In the genomic region with DNA sequence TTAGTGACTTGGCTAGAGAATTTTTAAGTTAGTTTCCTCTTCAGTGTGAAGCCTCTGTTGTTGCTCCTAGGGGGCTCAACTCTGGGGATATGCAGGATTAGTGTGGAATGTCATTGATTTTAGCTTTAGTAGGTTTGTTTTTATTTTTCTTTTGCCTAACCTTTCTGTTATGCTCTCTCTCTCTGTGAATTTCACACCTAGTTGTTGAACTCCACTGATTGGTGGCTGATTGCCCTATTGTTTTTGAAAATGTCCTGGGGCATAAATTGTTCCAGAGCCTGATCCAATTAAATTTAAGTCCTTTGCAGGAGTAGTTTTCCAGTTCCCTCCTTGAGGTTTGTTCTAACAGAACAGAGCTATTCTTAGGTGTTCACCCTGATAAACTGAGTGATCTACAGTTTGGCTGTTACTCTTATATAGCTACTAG, we compare ENCODE assay signal across 24 cellular contexts.
DNase-seq lines count a peak whose midpoint lies in the region; ATAC-seq and TF ChIP-seq lines count a peak whose summit lies in the region.
"Had no signal": no experiment of that assay in that cellular context is flagged by ENCODE, and none has a peak within 500 bp of the region (broad histone marks: within the 10 kb centered on the region; RNA-seq: fewer than 3 reads in every experiment).

No MANE protein-coding gene starts in this region.

- H3K27me3 ChIP-seq in iPS DF 6.9 (ENCODE audit: control insufficient read depth, insufficient read depth, low read length): no peaks in the 10 kb centered on the region
- H3K27me3 ChIP-seq: vagina had no signal

- no peaks in the 10 kb centered on the region for H3K9me3 ChIP-seq in iPS DF 6.9 (ENCODE audit: control insufficient read depth, insufficient read depth, low read length)
- H3K9me3 ChIP-seq: vagina had no signal

- H3K36me3 Mint-ChIP-seq in HFFc6 (ENCODE audit: low read depth) (no peaks in the 10 kb centered on the region), WTC11 (no peaks in the 10 kb centered on the region), progenitor cell of endocrine pancreas (ENCODE audit: insufficient read depth) (no peaks in the 10 kb centered on the region)
- H3K36me3 Mint-ChIP-seq: activated naive CD4-positive, alpha-beta T cell treated with anti-CD3 and anti-CD28 coated beads, Interleukin-2, amount 10 ng/mL, durations not matched to agents 7 days and 5 days; CD4-positive, alpha-beta memory T cell; stimulated activated effector memory CD8-positive, alpha-beta T cell treated with anti-CD3 and anti-CD28 coated beads, Interleukin-12 subunit alpha, Interleukin-12 subunit beta, amount 100 ng/mL, for 72 hours had no signal

- H3K27ac Mint-ChIP-seq in HFFc6 (peak overlapping the region; percentile 20), WTC11 (peak overlapping the region; percentile 94), progenitor cell of endocrine pancreas (peak overlapping the region; percentile 31)
- H3K27ac Mint-ChIP-seq: activated CD4-positive, alpha-beta T cell treated with anti-CD3 and anti-CD28 coated beads for 36 hours; activated naive CD4-positive, alpha-beta T cell treated with anti-CD3 and anti-CD28 coated beads, Interleukin-2, amount 10 ng/mL, durations not matched to agents 7 days and 5 days; CD4-positive, alpha-beta memory T cell; nephron; stimulated activated effector memory CD8-positive, alpha-beta T cell treated with anti-CD3 and anti-CD28 coated beads, Interleukin-12 subunit alpha, Interleukin-12 subunit beta, amount 100 ng/mL, for 72 hours had no signal

- no peaks in the 10 kb centered on the region for H3K4me1 ChIP-seq in iPS DF 6.9 (ENCODE audit: control insufficient read depth, insufficient read depth, low read length)
- H3K4me1 ChIP-seq: vagina had no signal

- H3K36me3 ChIP-seq in iPS DF 6.9 (ENCODE audit: control insufficient read depth, insufficient read depth, low read length): no peaks in the 10 kb centered on the region
- H3K36me3 ChIP-seq: vagina had no signal

- no peak for DNase-seq in HFFc6
- DNase-seq in WTC11 (ENCODE audit: low spot score): no peak
- peak; percentile 11 for DNase-seq in iPS DF 6.9 (ENCODE audit: low read depth, low spot score)
- DNase-seq in progenitor cell of endocrine pancreas (ENCODE audit: low spot score, unreplicated experiment): no peak
- DNase-seq in pons (ENCODE audit: low spot score): no peak
- no peak for DNase-seq in Ammon's horn (ENCODE audit: low spot score)
- DNase-seq in NCI-H774 (lab: John Stamatoyannopoulos, UW): no peak
- DNase-seq: activated CD4-positive, alpha-beta T cell treated with anti-CD3 and anti-CD28 coated beads for 36 hours; activated naive CD4-positive, alpha-beta T cell treated with anti-CD3 and anti-CD28 coated beads, Interleukin-2, amount 10 ng/mL, durations not matched to agents 7 days and 5 days; activated T-cell treated with anti-CD3 and anti-CD28 coated beads, Interleukin-2, amount 50 U/mL, for 48 hours; CD4-positive, alpha-beta memory T cell; DMS153; erythroblast; hippocampal formation; NCI-H1105; NCI-H2029; NCI-H345; posterior cingulate gyrus had no signal

- CTCF ChIA-PET in WTC11 (lab: Charles Lee): interaction anchor here (1.2 kb wide), 1 partner anchor 31 kb away, joined by 3 read pairs; no protein-coding TSS in a partner anchor

- POLR2A ChIA-PET in WTC11 (lab: Charles Lee): no interaction called here

- H3K4me3 ChIP-seq in iPS DF 6.9 (ENCODE audit: low read length): no peak overlapping the region
- H3K4me3 ChIP-seq: vagina had no signal

- peak; percentile 91 for ATAC-seq in WTC11
- ATAC-seq: activated CD4-positive, alpha-beta T cell treated with anti-CD3 and anti-CD28 coated beads for 36 hours; HepG2; Panc1; stimulated activated effector memory CD8-positive, alpha-beta T cell treated with anti-CD3 and anti-CD28 coated beads, Interleukin-12 subunit alpha, Interleukin-12 subunit beta, amount 100 ng/mL, for 72 hours had no signal

- no peak overlapping the region for H3K27ac ChIP-seq in iPS DF 6.9 (ENCODE audit: low read length)
- H3K27ac ChIP-seq: vagina had no signal

- H3K4me3 Mint-ChIP-seq in HFFc6 (no peak overlapping the region), WTC11 (peak overlapping the region; percentile 41), progenitor cell of endocrine pancreas (ENCODE audit: low read depth) (no peak overlapping the region)
- H3K4me3 Mint-ChIP-seq: activated CD4-positive, alpha-beta T cell treated with anti-CD3 and anti-CD28 coated beads for 36 hours; activated naive CD4-positive, alpha-beta T cell treated with anti-CD3 and anti-CD28 coated beads, Interleukin-2, amount 10 ng/mL, durations not matched to agents 7 days and 5 days; CD4-positive, alpha-beta memory T cell; central memory CD8-positive, alpha-beta T cell; nephron; stimulated activated effector memory CD8-positive, alpha-beta T cell treated with anti-CD3 and anti-CD28 coated beads, Interleukin-12 subunit alpha, Interleukin-12 subunit beta, amount 100 ng/mL, for 72 hours had no signal

- H3K4me1 Mint-ChIP-seq in HFFc6 (ENCODE audit: low read depth): peaks cover 31% of the 10 kb centered on the region
- peaks cover 44% of the 10 kb centered on the region for H3K4me1 Mint-ChIP-seq in WTC11
- H3K4me1 Mint-ChIP-seq in progenitor cell of endocrine pancreas (ENCODE audit: low read depth): peaks cover 11% of the 10 kb centered on the region
- H3K4me1 Mint-ChIP-seq: activated CD4-positive, alpha-beta T cell treated with anti-CD3 and anti-CD28 coated beads for 36 hours; activated naive CD4-positive, alpha-beta T cell treated with anti-CD3 and anti-CD28 coated beads, Interleukin-2, amount 10 ng/mL, durations not matched to agents 7 days and 5 days; CD4-positive, alpha-beta memory T cell; central memory CD8-positive, alpha-beta T cell; nephron; stimulated activated effector memory CD8-positive, alpha-beta T cell treated with anti-CD3 and anti-CD28 coated beads, Interleukin-12 subunit alpha, Interleukin-12 subunit beta, amount 100 ng/mL, for 72 hours had no signal

- H3K9me3 Mint-ChIP-seq in HFFc6: no peaks in the 10 kb centered on the region
- H3K9me3 Mint-ChIP-seq in WTC11: no peaks in the 10 kb centered on the region
- H3K9me3 Mint-ChIP-seq in progenitor cell of endocrine pancreas (ENCODE audit: low read depth): no peaks in the 10 kb centered on the region
- H3K9me3 Mint-ChIP-seq: activated naive CD4-positive, alpha-beta T cell treated with anti-CD3 and anti-CD28 coated beads, Interleukin-2, amount 10 ng/mL, durations not matched to agents 7 days and 5 days; nephron had no signal

- H3K27me3 Mint-ChIP-seq in HFFc6 (ENCODE audit: insufficient read depth) (no peaks in the 10 kb centered on the region; the same call in 1 of the 2 replicates), WTC11 (ENCODE audit: low read depth) (no peaks in the 10 kb centered on the region), progenitor cell of endocrine pancreas (no peaks in the 10 kb centered on the region)
- H3K27me3 Mint-ChIP-seq: activated CD4-positive, alpha-beta T cell treated with anti-CD3 and anti-CD28 coated beads for 36 hours; activated naive CD4-positive, alpha-beta T cell treated with anti-CD3 and anti-CD28 coated beads, Interleukin-2, amount 10 ng/mL, durations not matched to agents 7 days and 5 days; CD4-positive, alpha-beta memory T cell; central memory CD8-positive, alpha-beta T cell had no signal

- TF ChIP-seq CTCF in HFFc6 (IDR thresholded peaks at IDR 0.05): no peak
- TF ChIP-seq CTCF in WTC11 (IDR thresholded peaks at IDR 0.05): no peak
- no peak for TF ChIP-seq CTCF in progenitor cell of endocrine pancreas (IDR thresholded peaks at IDR 0.05; ENCODE audit: unreplicated experiment)

TF ChIP-seq in WTC11, 78 proteins besides CTCF, POLR2A, EP300 and RAD21:
- TF ChIP-seq IRF2 (CRISPR knock-in tag; IDR thresholded peaks at IDR 0.05; ENCODE audit: borderline replicate concordance, low read depth): no peak
- 0 out of 2 replicates have a peak, but pooled peaks have one; percentile 9 for TF ChIP-seq JAZF1 (CRISPR knock-in tag; IDR thresholded peaks at IDR 0.05)
- 0 out of 2 replicates have a peak, but pooled peaks have one; percentile 24 for TF ChIP-seq FOXJ3 (CRISPR knock-in tag; IDR thresholded peaks at IDR 0.05; ENCODE audit: borderline replicate concordance)

Comparison
In these comparisons a context has a peak if more than half of its experiments do, and no peak if none do; other contexts are left out.
1. H3K27ac Mint-ChIP-seq: peak in every context shown above with its lines; median percentile 94 in WTC11; 31 in progenitor cell of endocrine pancreas; 20 in HFFc6.